In the genomic region with DNA sequence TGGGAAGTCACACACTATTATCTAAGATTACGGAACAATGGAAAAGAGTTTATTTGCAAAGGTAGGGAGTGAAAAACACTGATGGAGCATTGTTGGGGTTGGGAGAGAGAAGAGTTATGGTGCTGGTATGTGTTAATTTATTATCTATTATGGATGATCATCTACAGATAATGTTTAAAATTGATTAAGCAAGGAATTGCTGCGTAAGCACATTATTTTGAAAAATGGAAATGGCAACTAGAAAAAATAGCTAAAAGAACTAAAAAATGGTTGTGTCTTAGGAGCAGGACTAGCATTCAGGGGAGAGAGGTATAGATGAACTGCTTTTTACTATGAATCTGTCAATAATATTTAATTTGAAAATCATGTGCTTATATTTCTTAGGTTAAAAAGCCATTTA, we compare ENCODE assay signal across 21 cellular contexts. TPM values are rescaled to one million over a fixed set of nuclear protein-coding genes. Genes with fewer than 3 reads are reported as not detected.
DNase-seq lines count a peak whose midpoint lies in the region; ATAC-seq, FAIRE-seq and TF ChIP-seq lines count a peak whose summit lies in the region.
"Had no signal": no experiment of that assay in that cellular context is flagged by ENCODE, and none has a peak within 500 bp of the region (broad histone marks: within the 10 kb centered on the region; RNA-seq: fewer than 3 reads in every experiment).

No MANE protein-coding gene starts in this region.

- H3K9me3 ChIP-seq in A549 = no peaks in the 10 kb centered on the region
- no peaks in the 10 kb centered on the region for H3K9me3 ChIP-seq in IMR-90 (ENCODE audit: control insufficient read depth, insufficient read depth, low read length)
- H3K9me3 ChIP-seq in K562 (replicated peaks; ENCODE audit: control insufficient read depth, insufficient read depth, low read depth, low read length) = no peaks in the 10 kb centered on the region
- H3K9me3 ChIP-seq: Caco-2 had no signal

- no peak overlapping the region for H3K4me3 ChIP-seq in A549
- H3K4me3 ChIP-seq in IMR-90 (ENCODE audit: insufficient read depth, low read depth, low read length) = no peak overlapping the region
- H3K4me3 ChIP-seq in K562 = no peak overlapping the region
- H3K4me3 ChIP-seq: BLaER1 treated with 17β-estradiol and CSF1 and Interleukin-3, amounts not matched to agents 10 nM and 100 nM had no signal

- H3K36me3 Mint-ChIP-seq in activated CD4-positive, alpha-beta T cell treated with anti-CD3 and anti-CD28 coated beads for 36 hours (ENCODE audit: low read depth) = no peaks in the 10 kb centered on the region
- H3K36me3 Mint-ChIP-seq: CD8-positive, alpha-beta T cell had no signal

- H2BK15ac ChIP-seq in IMR-90 (ENCODE audit: low read depth, low read length) = no peak overlapping the region

- intact Hi-C loops in IMR-90 (cut with micrococcal nuclease) = no loop called here
- intact Hi-C loops in K562 (cut with micrococcal nuclease) = no loop called here
- intact Hi-C loops in activated CD4-positive, alpha-beta T cell treated with anti-CD3 and anti-CD28 coated beads for 36 hours (cut with DNase I, micrococcal nuclease) = no loop called here

- in situ Hi-C loops in IMR-90 (cut with MboI; ENCODE audit: low sequenced_read_pairs) = no loop called here
- in situ Hi-C loops in K562 (cut with MboI) = no loop called here

- 98% methylated on average over 2 of the region's 2 CpGs for WGBS in A549 (ENCODE audit: missing lambda C conversion rate)
- no CpG with 5 or more reads among the region's 2 CpGs for WGBS in IMR-90 (ENCODE audit: extremely low coverage in 2 of 2, insufficient read length in 1 of 2), 2 experiments
- 46% methylated on average over 2 of the region's 2 CpGs for WGBS in K562 (ENCODE audit: insufficient coverage, low coverage, missing lambda C conversion rate)

- H4K20me1 ChIP-seq in IMR-90 (ENCODE audit: insufficient read depth, low read length) = no peaks in the 10 kb centered on the region
- no peaks in the 10 kb centered on the region for H4K20me1 ChIP-seq in K562 (replicated peaks; ENCODE audit: control insufficient read depth, insufficient read depth, low read length)
- H4K20me1 ChIP-seq: BLaER1 treated with 17β-estradiol and CSF1 and Interleukin-3, amounts not matched to agents 10 nM and 100 nM had no signal

- no peak for FAIRE-seq in A549 (lab: Jason Lieb, UNC)
- no peak for FAIRE-seq in K562 (lab: Jason Lieb, UNC)
- FAIRE-seq: A204.1, D721Med, G401.6, GM12891 had no signal

- H3K4me1 ChIP-seq in A549 = no peaks in the 10 kb centered on the region
- no peaks in the 10 kb centered on the region for H3K4me1 ChIP-seq in IMR-90 (ENCODE audit: control insufficient read depth, insufficient read depth, low read length)
- no peaks in the 10 kb centered on the region for H3K4me1 ChIP-seq in K562 (replicated peaks in 1 of 2; ENCODE audit: control insufficient read depth in 2 of 2, insufficient read depth in 2 of 2, low read length in 2 of 2)
- H3K4me1 ChIP-seq: BLaER1 treated with 17β-estradiol and CSF1 and Interleukin-3, amounts not matched to agents 10 nM and 100 nM; Caco-2 had no signal

- no peaks in the 10 kb centered on the region for H3K9me3 Mint-ChIP-seq in activated CD4-positive, alpha-beta T cell treated with anti-CD3 and anti-CD28 coated beads for 36 hours (ENCODE audit: low read depth)
- H3K9me3 Mint-ChIP-seq: CD4-positive, alpha-beta T cell; CD8-positive, alpha-beta T cell had no signal

- H3K4me2 ChIP-seq in A549 = no peak overlapping the region
- H3K4me2 ChIP-seq in IMR-90 (ENCODE audit: low read depth, low read length) = no peak overlapping the region
- H3K4me2 ChIP-seq in K562 (ENCODE audit: insufficient read depth, low read length) = no peak overlapping the region
- H3K4me2 ChIP-seq: BLaER1 treated with 17β-estradiol and CSF1 and Interleukin-3, amounts not matched to agents 10 nM and 100 nM had no signal

- H3K27ac Mint-ChIP-seq in activated CD4-positive, alpha-beta T cell treated with anti-CD3 and anti-CD28 coated beads for 36 hours = no peak overlapping the region
- H3K27ac Mint-ChIP-seq: B cell; CD4-positive, alpha-beta T cell; CD8-positive, alpha-beta T cell had no signal

- POLR2A ChIA-PET in A549 (lab: Yijun Ruan, JAX) = no interaction called here
- POLR2A ChIA-PET in IMR-90 (lab: Charles Lee; ENCODE audit: unreplicated experiment) = no interaction called here
- POLR2A ChIA-PET in K562 (lab: Yijun Ruan, JAX) = interaction anchor here (1.0 kb wide), 1 partner anchor 9 kb away, joined by 3 read pairs; no protein-coding TSS in a partner anchor
- POLR2A ChIA-PET in activated CD4-positive, alpha-beta T cell treated with anti-CD3 and anti-CD28 coated beads for 36 hours (lab: Charles Lee) = interaction anchor here (0.6 kb wide), 1 partner anchor 479 kb away, joined by 3 read pairs; a partner anchor contains a TSS

- peaks cover 12% of the 10 kb centered on the region for H3K27me3 ChIP-seq in IMR-90 (ENCODE audit: control insufficient read depth, insufficient read depth, low read length)
- H3K27me3 ChIP-seq in K562 (ENCODE audit: control insufficient read depth in 2 of 2, insufficient read depth in 2 of 2, low read length in 2 of 2) = peaks cover 4 to 16% of the 10 kb centered on the region in 2 experiments
- H3K27me3 ChIP-seq: BLaER1 treated with 17β-estradiol and CSF1 and Interleukin-3, amounts not matched to agents 10 nM and 100 nM had no signal

- no peak overlapping the region for H3K4me3 Mint-ChIP-seq in activated CD4-positive, alpha-beta T cell treated with anti-CD3 and anti-CD28 coated beads for 36 hours
- H3K4me3 Mint-ChIP-seq: B cell; CD4-positive, alpha-beta T cell; CD8-positive, alpha-beta T cell had no signal

- H2BK20ac ChIP-seq in IMR-90 (ENCODE audit: low read depth, low read length) = no peak overlapping the region

- H3K4ac ChIP-seq in IMR-90 (ENCODE audit: low read depth, low read length) = no peak overlapping the region

- DNase-seq in A549 (ENCODE audit: low read depth in 1 of 2, low spot score in 1 of 2) (no peak), IMR-90 (no peak), K562 (ENCODE audit: extremely low read depth in 1 of 4, low spot score in 3 of 4) (no peak), iPS-NIHi7 (ENCODE audit: extremely low spot score) (no peak), HuH-7.5 (ENCODE audit: low spot score) (no peak)
- no peak for DNase-seq in activated CD4-positive, alpha-beta T cell treated with anti-CD3 and anti-CD28 coated beads for 36 hours
- DNase-seq: 8988T; AML-193; Caco-2; Calu3; CD4-positive, alpha-beta T cell; DMS79 treated with DMSO at 0.1 percent for 48 hours; GF-D8 had no signal

- TF ChIP-seq POLR2A in A549 (IDR thresholded peaks at IDR 0.05; ENCODE audit: low read length) (no peak), IMR-90 (IDR thresholded peaks at IDR 0.05; ENCODE audit: low read depth, low read length) (no peak), K562 (conservative IDR thresholded peaks at IDR 0.05) (no peak)

- no peak overlapping the region for H2BK120ac ChIP-seq in IMR-90 (ENCODE audit: low read depth, low read length)

- TF ChIP-seq CTCF in A549 (IDR thresholded peaks at IDR 0.05) (no peak), IMR-90 (conservative IDR thresholded peaks at IDR 0.05; ENCODE audit: low read depth, low read length) (no peak), K562 (IDR thresholded peaks at IDR 0.05 in 2 of 3, conservative IDR thresholded peaks at IDR 0.05 in 1 of 3; ENCODE audit: insufficient read depth in 2 of 3, low read depth in 1 of 3, low read length in 3 of 3) (no peak)

- CTCF ChIA-PET in A549 (lab: Yijun Ruan, JAX) = no interaction called here
- CTCF ChIA-PET in IMR-90 (lab: Yijun Ruan, JAX) = interaction anchor here (1.3 kb wide), 1 partner anchor 12 kb away, joined by 4 read pairs; no protein-coding TSS in a partner anchor
- CTCF ChIA-PET in K562 (lab: Yijun Ruan, JAX; ENCODE audit: low intra/inter-chr PET ratio) = no interaction called here
- CTCF ChIA-PET in activated CD4-positive, alpha-beta T cell treated with anti-CD3 and anti-CD28 coated beads for 36 hours (lab: Charles Lee) = interaction anchor here (1.1 kb wide), 1 partner anchor 14 kb away, joined by 3 read pairs; no protein-coding TSS in a partner anchor

- no peak overlapping the region for H2BK5ac ChIP-seq in IMR-90 (ENCODE audit: low read depth, low read length, poor library complexity, severe bottlenecking)

- no peaks in the 10 kb centered on the region for H3K79me1 ChIP-seq in IMR-90 (ENCODE audit: low read depth in 1 of 2, low read length in 2 of 2)

- TF ChIP-seq EP300 in A549 (IDR thresholded peaks at IDR 0.05) (no peak), K562 (IDR thresholded peaks at IDR 0.05; ENCODE audit: low read length) (no peak)

- no peak overlapping the region for H2AK5ac ChIP-seq in IMR-90 (ENCODE audit: low read depth, low read length)

- no peak overlapping the region for H3K27ac ChIP-seq in A549
- no peak overlapping the region for H3K27ac ChIP-seq in IMR-90 (ENCODE audit: insufficient read depth, low read length)
- H3K27ac ChIP-seq in K562 (ENCODE audit: extremely low read depth, low read depth, low read length) = no peak overlapping the region
- H3K27ac ChIP-seq: BLaER1 treated with 17β-estradiol and CSF1 and Interleukin-3, amounts not matched to agents 10 nM and 100 nM; C4-2B had no signal

- H3K27me3 Mint-ChIP-seq in activated CD4-positive, alpha-beta T cell treated with anti-CD3 and anti-CD28 coated beads for 36 hours = peaks cover under 1% of the 10 kb centered on the region
- H3K27me3 Mint-ChIP-seq: CD4-positive, alpha-beta T cell had no signal

- H3K23ac ChIP-seq in IMR-90 (ENCODE audit: low read depth, low read length) = no peak overlapping the region

- H3K9me1 ChIP-seq in IMR-90 (ENCODE audit: insufficient read depth, low read length) (no peaks in the 10 kb centered on the region), K562 (ENCODE audit: control insufficient read depth, insufficient read depth, low read length) (no peaks in the 10 kb centered on the region)

- no peak overlapping the region for H3K56ac ChIP-seq in IMR-90 (ENCODE audit: extremely low read depth, insufficient read depth, low read length)

- no peaks in the 10 kb centered on the region for H3K79me2 ChIP-seq in K562 (ENCODE audit: control insufficient read depth, insufficient read depth, low read length)

- H4K8ac ChIP-seq in IMR-90 (ENCODE audit: low read depth in 2 of 2, low read length in 2 of 2) = no peak overlapping the region

- ATAC-seq in A549 (no peak), IMR-90 (ENCODE audit: low read depth) (no peak), K562 (no peak)
- no peak for ATAC-seq in activated CD4-positive, alpha-beta T cell treated with anti-CD3 and anti-CD28 coated beads for 36 hours
- ATAC-seq: CD8-positive, alpha-beta T cell had no signal

- no peak for TF ChIP-seq RAD21 in A549 (conservative IDR thresholded peaks at IDR 0.05 in 1 of 2, IDR thresholded peaks at IDR 0.05 in 1 of 2)
- TF ChIP-seq RAD21 in IMR-90 (IDR thresholded peaks at IDR 0.05; ENCODE audit: low read length) = no peak
- no peak for TF ChIP-seq RAD21 in K562 (CRISPR knock-in tag; conservative IDR thresholded peaks at IDR 0.05 in 1 of 2, IDR thresholded peaks at IDR 0.05 in 1 of 2)

- no peak overlapping the region for H2AFZ ChIP-seq in IMR-90 (replicated peaks; ENCODE audit: low read length, poor library complexity)
- H2AFZ ChIP-seq in K562 (ENCODE audit: low read depth, low read length) = no peak overlapping the region

- H4K5ac ChIP-seq in IMR-90 (ENCODE audit: low read depth, low read length) = no peak overlapping the region

- H3K36me3 ChIP-seq in IMR-90 (ENCODE audit: control insufficient read depth, insufficient read depth, low read length) (no peaks in the 10 kb centered on the region), K562 (ENCODE audit: control insufficient read depth, insufficient read depth, low read length) (no peaks in the 10 kb centered on the region)
- H3K36me3 ChIP-seq: BLaER1 treated with 17β-estradiol and CSF1 and Interleukin-3, amounts not matched to agents 10 nM and 100 nM had no signal

- no peaks in the 10 kb centered on the region for H3K4me1 Mint-ChIP-seq in activated CD4-positive, alpha-beta T cell treated with anti-CD3 and anti-CD28 coated beads for 36 hours
- H3K4me1 Mint-ChIP-seq: B cell had no signal

- no peak overlapping the region for H3K14ac ChIP-seq in IMR-90 (replicated peaks; ENCODE audit: low read depth, low read length)

- H2AK9ac ChIP-seq in IMR-90 (replicated peaks; ENCODE audit: low read depth, low read length, poor library complexity) = no peak overlapping the region

- no peak overlapping the region for H4K91ac ChIP-seq in IMR-90 (ENCODE audit: insufficient read depth, low read depth, low read length)

- no TSS peak for BruUV-seq in IMR-90 (replicated peaks; lab: Mats Ljungman, UMichigan)
- no TSS peak for BruUV-seq in K562 (replicated peaks; lab: Mats Ljungman, UMichigan)

- no peak overlapping the region for H3K18ac ChIP-seq in IMR-90 (ENCODE audit: low read depth, low read length)

- H3K9ac ChIP-seq in IMR-90 (ENCODE audit: low read depth, low read length) (no peak overlapping the region), K562 (ENCODE audit: insufficient read depth in 1 of 2, low read depth in 2 of 2, low read length in 2 of 2) (no peak overlapping the region)
- H3K9ac ChIP-seq: BLaER1 treated with 17β-estradiol and CSF1 and Interleukin-3, amounts not matched to agents 10 nM and 100 nM had no signal

- dilution Hi-C loops in IMR-90 (cut with HindIII; ENCODE audit: low sequenced_read_pairs, unreplicated experiment) = no loop called here

RNA-seq across cellular contexts. Expression of a gene that starts 16.0 kb away (rescaled TPM):
- polyA plus RNA-seq in A549 (2011; rRNA removed) (1.7 and 2.0 TPM in 2 replicates), A549 (2017; fragmentation: RNase III; extraction: RNeasy Plus Mini Kit Qiagen cat#74134 plus additional on column Dnase treatment) (1.5 to 1.8 TPM (median 1.7 TPM) in 3 replicates), IMR-90 (2012; rRNA removed) (2.7 and 3.1 TPM in 2 replicates), K562 (2011; rRNA removed) (0.31 and 2.8 TPM in 2 replicates), K562 (2014; fragmentation: Illumina TruSeq; extraction: Trizol) (0.42 and 0.91 TPM in 2 replicates), K562 (2014; fragmentation: Nextera tagmentation; extraction: Ambion mirVana) (not detected), K562 (2014; rRNA removed) (0.71 and 0.78 TPM in 2 replicates)
- polyA plus RNA-seq in A549 (2012; cell fraction: cytosol; rRNA removed) = 2.2 and 2.8 TPM in 2 replicates
- polyA plus RNA-seq in A549 (2012; cell fraction: nucleus; rRNA removed) = 7.0 and 9.9 TPM in 2 replicates
- polyA minus RNA-seq in A549 (2011; rRNA and poly(A)+ RNA removed) = 2.6 and 2.8 TPM in 2 replicates
- total RNA-seq in IMR-90 (2012; rRNA removed) (2.5 TPM in 2 replicates), K562 (2014; rRNA removed) (0.49 and 0.64 TPM in 2 replicates), K562 (2014; rRNA removed; fragmentation: Illumina TruSeq; extraction: Trizol) (0.04 and 0.16 TPM in 2 replicates), K562 (2015; rRNA removed; fragmentation: Illumina TruSeq; extraction: Trizol) (0.33 and 0.64 TPM in 2 replicates), K562 (2021) (0.89 and 1.2 TPM in 2 replicates)
- 1.0 and 1.8 TPM in 2 replicates for polyA plus RNA-seq in IMR-90 (2012; cell fraction: cytosol; rRNA removed)
- polyA plus RNA-seq in IMR-90 (2012; cell fraction: nucleus; rRNA removed; ENCODE audit: low replicate concordance) = 4.2 and 8.7 TPM in 2 replicates
- total RNA-seq in K562 (2011; cell fraction: chromatin; rRNA removed; ENCODE audit: low replicate concordance) = 1.0 and 3.3 TPM in 2 replicates
- total RNA-seq in K562 (2011; cell fraction: nucleolus; rRNA removed) = 1.4 and 1.7 TPM in 2 replicates
- total RNA-seq in K562 (2011; cell fraction: nucleoplasm; rRNA removed) = 0.73 and 1.7 TPM in 2 replicates
- 0.63 and 1.6 TPM in 2 replicates for polyA plus RNA-seq in K562 (2011; cell fraction: cytosol; rRNA removed)
- polyA plus RNA-seq in K562 (2011; cell fraction: nucleus; rRNA removed) = 2.9 and 6.7 TPM in 2 replicates
- 0.46 and 1.5 TPM in 2 replicates for polyA plus RNA-seq in K562 (2012)
- polyA minus RNA-seq in K562 (2011; rRNA and poly(A)+ RNA removed) = 0.21 and 2.1 TPM in 2 replicates
- polyA minus RNA-seq in K562 (2011; cell fraction: cytosol; rRNA and poly(A)+ RNA removed) = 1.2 TPM in 1 of 2 replicates, not detected in the other
- 0.40 and 5.1 TPM in 2 replicates for polyA minus RNA-seq in K562 (2011; cell fraction: nucleus; rRNA and poly(A)+ RNA removed)
- total RNA-seq in activated CD4-positive, alpha-beta T cell treated with anti-CD3 and anti-CD28 coated beads for 36 hours = 1 to 10 TPM; 2.0 TPM

Comparison
In these comparisons a context has a peak if more than half of its experiments do, and no peak if none do; other contexts are left out.
1. CTCF ChIA-PET loops: an anchor here in IMR-90 (1.3 kb wide) and activated CD4-positive, alpha-beta T cell treated with anti-CD3 and anti-CD28 coated beads for 36 hours (1.1 kb wide); none called in A549 and K562.
2. POLR2A ChIA-PET loops: an anchor here in K562 (1.0 kb wide) and activated CD4-positive, alpha-beta T cell treated with anti-CD3 and anti-CD28 coated beads for 36 hours (0.6 kb wide); none called in A549 and IMR-90.